ENCODE assay signal across 22 cellular contexts in the genomic region with DNA sequence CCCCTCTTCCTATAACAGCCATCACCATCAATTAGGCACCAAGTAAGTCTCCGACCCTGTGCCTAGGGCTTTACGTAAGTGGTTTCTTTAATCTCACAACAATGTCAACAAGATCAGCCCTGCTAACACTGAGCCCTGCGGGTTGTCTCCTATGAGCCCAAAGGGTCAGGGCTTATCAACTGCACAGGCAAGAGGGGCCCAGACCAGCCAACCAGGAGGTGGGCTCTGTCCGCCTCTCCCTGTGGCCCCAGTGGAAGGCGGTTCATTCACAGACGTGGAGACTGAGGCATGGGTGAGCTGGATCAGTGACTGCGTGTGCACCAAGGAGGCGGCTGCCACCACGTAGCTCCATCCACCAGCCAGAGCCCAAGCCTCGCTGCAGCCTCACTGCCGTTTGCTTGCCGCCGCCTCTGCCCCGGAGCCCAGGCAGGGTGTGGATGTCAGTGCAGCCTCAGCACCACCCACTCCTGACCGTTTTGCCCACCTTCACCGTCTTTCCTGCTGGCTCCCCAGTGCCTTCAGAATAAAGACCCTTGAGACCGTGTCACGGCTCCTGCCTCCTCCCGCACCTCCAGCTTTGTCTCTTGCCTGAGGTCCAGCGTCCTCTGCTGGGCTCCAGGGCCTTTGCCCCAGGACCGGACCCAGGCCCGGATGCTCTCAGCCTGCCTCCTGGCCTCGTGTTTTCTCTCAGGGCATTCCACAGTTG.
DNase-seq lines count a peak whose midpoint lies in the region; TF ChIP-seq lines count a peak whose summit lies in the region.
"Had no signal": no experiment of that assay in that cellular context is flagged by ENCODE, and none has a peak within 500 bp of the region (broad histone marks: within the 10 kb centered on the region; RNA-seq: fewer than 3 reads in every experiment).

No MANE protein-coding gene starts in this region.

- peaks cover 9% of the 10 kb centered on the region for H3K9me3 Mint-ChIP-seq in activated CD4-positive, alpha-beta T cell treated with anti-CD3 and anti-CD28 coated beads, Interleukin-2, amount 10 ng/mL, durations not matched to agents 7 days and 5 days
- H3K9me3 Mint-ChIP-seq in H9: peaks cover 9 to 13% of the 10 kb centered on the region in 2 experiments
- H3K9me3 Mint-ChIP-seq: stimulated activated naive CD8-positive, alpha-beta T cell treated with anti-CD3 and anti-CD28 coated beads, Interleukin-15, amount 100 ng/mL, for 72 hours; T-cell had no signal

- no peak overlapping the region for H4K91ac ChIP-seq in H9 (ENCODE audit: insufficient read length, low read depth, low read length)

- H3K23me2 ChIP-seq in H9 (ENCODE audit: insufficient read length, low read depth, low read length, poor library complexity, severe bottlenecking): no peaks in the 10 kb centered on the region

- no peak overlapping the region for H3K4me2 ChIP-seq in H9 (ENCODE audit: insufficient read depth, insufficient read length, low read length)

- DNase-seq in activated CD4-positive, alpha-beta T cell treated with anti-CD3 and anti-CD28 coated beads, Interleukin-2, amount 10 ng/mL, durations not matched to agents 7 days and 5 days: peak; percentile 4
- DNase-seq in activated CD4-positive, alpha-beta T cell treated with anti-CD3 and anti-CD28 coated beads for 48 hours: no peak
- DNase-seq in H9 (peak; percentile 32), esophagus muscularis mucosa (ENCODE audit: extremely low spot score) (peak; percentile 50), posterior vena cava (ENCODE audit: low spot score) (peak; percentile 49), erythroblast (lab: John Stamatoyannopoulos, UW) (no peak), HuH-7 (ENCODE audit: low spot score) (no peak), esophagus squamous epithelium (lab: John Stamatoyannopoulos, UW) (no peak)
- DNase-seq: activated gamma-delta T cell treated with Interleukin-2 at 50 U/mL for 16 hours; central memory CD4-positive, alpha-beta T cell; effector memory CD4-positive, alpha-beta T cell; GOT3; Kasumi-1; NCI-H1092 treated with DMSO at 0.1 percent for 48 hours; NCI-H2081 treated with DMSO at 0.1 percent for 48 hours; NCI-H524; SIG-M5; stimulated activated CD4-positive, alpha-beta T cell treated with anti-CD3 and anti-CD28 coated beads, Interleukin-4, amount 100 ng/mL, for 1 hour had no signal

- no peak overlapping the region for H2BK12ac ChIP-seq in H9 (ENCODE audit: insufficient read length, low read depth, low read length)

- POLR2A ChIA-PET in activated CD4-positive, alpha-beta T cell treated with anti-CD3 and anti-CD28 coated beads, Interleukin-2, amount 10 ng/mL, durations not matched to agents 7 days and 5 days (lab: Charles Lee): no interaction called here

- no peaks in the 10 kb centered on the region for H3K27me3 ChIP-seq in H9 (ENCODE audit: insufficient read depth, low read length)
- peaks cover 0 to 29% (median 0%) of the 10 kb centered on the region in 4 donors for H3K27me3 ChIP-seq in esophagus muscularis mucosa
- peaks cover 0 to 58% (median 0%) of the 10 kb centered on the region in 4 donors for H3K27me3 ChIP-seq in esophagus squamous epithelium

- H3K4ac ChIP-seq in H9 (ENCODE audit: low read depth, low read length): no peak overlapping the region

- no peak overlapping the region for H3K23ac ChIP-seq in H9 (ENCODE audit: insufficient read length, low read depth, low read length)

- H4K20me1 ChIP-seq in H9 (ENCODE audit: control insufficient read depth, insufficient read depth, insufficient read length): no peaks in the 10 kb centered on the region

- H3K79me1 ChIP-seq in H9 (ENCODE audit: insufficient read depth, low read depth, low read length, poor library complexity, severe bottlenecking): no peaks in the 10 kb centered on the region

- H3K56ac ChIP-seq in H9 (ENCODE audit: insufficient read length, low read depth, low read length): no peak overlapping the region

- H3T11ph ChIP-seq in H9 (ENCODE audit: low read length): no peak overlapping the region

- no peaks in the 10 kb centered on the region for H3K4me1 Mint-ChIP-seq in activated CD4-positive, alpha-beta T cell treated with anti-CD3 and anti-CD28 coated beads, Interleukin-2, amount 10 ng/mL, durations not matched to agents 7 days and 5 days
- H3K4me1 Mint-ChIP-seq in H9: no peaks in the 10 kb centered on the region
- H3K4me1 Mint-ChIP-seq: T-cell had no signal

- H2AFZ ChIP-seq in H9 (ENCODE audit: low read length): no peak overlapping the region
- H2AFZ ChIP-seq: parathyroid adenoma had no signal

- no peak overlapping the region for H3K27ac Mint-ChIP-seq in activated CD4-positive, alpha-beta T cell treated with anti-CD3 and anti-CD28 coated beads, Interleukin-2, amount 10 ng/mL, durations not matched to agents 7 days and 5 days
- no peak overlapping the region; a peak in 1 of 7 replicates for H3K27ac Mint-ChIP-seq in H9
- H3K27ac Mint-ChIP-seq: stimulated activated naive CD8-positive, alpha-beta T cell treated with anti-CD3 and anti-CD28 coated beads, Interleukin-15, amount 100 ng/mL, for 72 hours; T-cell had no signal

- no peaks in the 10 kb centered on the region for H3K9me3 ChIP-seq in H9 (ENCODE audit: control insufficient read depth, low read depth, low read length)
- no peaks in the 10 kb centered on the region for H3K9me3 ChIP-seq in esophagus muscularis mucosa
- H3K9me3 ChIP-seq in esophagus squamous epithelium: no peaks in the 10 kb centered on the region
- H3K9me3 ChIP-seq: upper lobe of left lung had no signal

- TF ChIP-seq EP300 in esophagus muscularis mucosa (IDR thresholded peaks at IDR 0.05): no peak

- CTCF ChIA-PET in activated CD4-positive, alpha-beta T cell treated with anti-CD3 and anti-CD28 coated beads, Interleukin-2, amount 10 ng/mL, durations not matched to agents 7 days and 5 days (lab: Charles Lee): no interaction called here

- peak overlapping the region; percentile 23; the same call in 1 of the 2 replicates for H3K14ac ChIP-seq in H9 (ENCODE audit: insufficient read depth, low read length)

- no peaks in the 10 kb centered on the region for H3K36me3 ChIP-seq in esophagus muscularis mucosa
- H3K36me3 ChIP-seq in esophagus squamous epithelium: no peaks in the 10 kb centered on the region
- H3K36me3 ChIP-seq: upper lobe of left lung had no signal

- H2BK20ac ChIP-seq in H9 (ENCODE audit: low read depth, low read length, poor library complexity, severe bottlenecking): no peak overlapping the region

- no peak overlapping the region for H3K27ac ChIP-seq in H9 (ENCODE audit: insufficient read length, low read depth, low read length)
- no peak overlapping the region for H3K27ac ChIP-seq in esophagus muscularis mucosa (replicated peaks in 1 of 4)
- no peak overlapping the region for H3K27ac ChIP-seq in esophagus squamous epithelium
- H3K27ac ChIP-seq: parathyroid adenoma, upper lobe of left lung had no signal

- H3K9ac ChIP-seq in H9 (ENCODE audit: extremely low read depth, insufficient read length, low read length): no peak overlapping the region
- H3K9ac ChIP-seq: parathyroid adenoma had no signal

- no peak overlapping the region for H4K5ac ChIP-seq in H9 (ENCODE audit: insufficient read length, low read depth, low read length)

- H3K4me1 ChIP-seq in H9 (ENCODE audit: insufficient read depth, low read length): no peaks in the 10 kb centered on the region
- H3K4me1 ChIP-seq in esophagus muscularis mucosa: no peaks in the 10 kb centered on the region
- H3K4me1 ChIP-seq in esophagus squamous epithelium: peaks cover 0 to 10% (median 0%) of the 10 kb centered on the region in 3 donors
- H3K4me1 ChIP-seq: parathyroid adenoma, upper lobe of left lung had no signal

- no peak overlapping the region for H3K4me3 Mint-ChIP-seq in activated CD4-positive, alpha-beta T cell treated with anti-CD3 and anti-CD28 coated beads, Interleukin-2, amount 10 ng/mL, durations not matched to agents 7 days and 5 days
- no peak overlapping the region for H3K4me3 Mint-ChIP-seq in H9
- H3K4me3 Mint-ChIP-seq: stimulated activated naive CD8-positive, alpha-beta T cell treated with anti-CD3 and anti-CD28 coated beads, Interleukin-15, amount 100 ng/mL, for 72 hours; T-cell had no signal

- no peak overlapping the region for H4K8ac ChIP-seq in H9 (replicated peaks; ENCODE audit: insufficient read length, low read depth, low read length)

- H3K36me3 Mint-ChIP-seq in activated CD4-positive, alpha-beta T cell treated with anti-CD3 and anti-CD28 coated beads, Interleukin-2, amount 10 ng/mL, durations not matched to agents 7 days and 5 days (ENCODE audit: low read depth): peaks cover 4% of the 10 kb centered on the region
- peaks cover 0 to 10% (median 4%) of the 10 kb centered on the region in 3 experiments; a peak in 4 of 7 replicates for H3K36me3 Mint-ChIP-seq in H9 (ENCODE audit: insufficient read depth in 1 of 3, low read depth in 3 of 3)
- H3K36me3 Mint-ChIP-seq: T-cell had no signal

- H3K79me2 ChIP-seq in H9 (ENCODE audit: insufficient read depth, low read length): no peaks in the 10 kb centered on the region
- H3K79me2 ChIP-seq: parathyroid adenoma had no signal

- no peak for TF ChIP-seq POLR2A in esophagus muscularis mucosa (IDR thresholded peaks at IDR 0.05; ENCODE audit: low read depth)
- no peak for TF ChIP-seq POLR2A in erythroblast (IDR thresholded peaks at IDR 0.05; ENCODE audit: low read length)
- no peak for TF ChIP-seq POLR2A in esophagus squamous epithelium (IDR thresholded peaks at IDR 0.05)

- no peak overlapping the region for H2BK5ac ChIP-seq in H9 (ENCODE audit: insufficient read length, low read length)

- intact Hi-C loops in esophagus muscularis mucosa (cut with DNase I) (no loop called here), posterior vena cava (cut with DNase I) (no loop called here), esophagus squamous epithelium (cut with DNase I) (no loop called here)

- no peak overlapping the region for H2BK15ac ChIP-seq in H9 (ENCODE audit: low read depth, low read length)

- TF ChIP-seq CTCF in H9 (conservative IDR thresholded peaks at IDR 0.05): peak; percentile 35; the same call in 1 of the 3 replicates
- TF ChIP-seq CTCF in esophagus muscularis mucosa (IDR thresholded peaks at IDR 0.05): no peak
- no peak for TF ChIP-seq CTCF in esophagus squamous epithelium (IDR thresholded peaks at IDR 0.05)

- no peaks in the 10 kb centered on the region for H3K27me3 Mint-ChIP-seq in activated CD4-positive, alpha-beta T cell treated with anti-CD3 and anti-CD28 coated beads, Interleukin-2, amount 10 ng/mL, durations not matched to agents 7 days and 5 days
- peaks cover 6% of the 10 kb centered on the region for H3K27me3 Mint-ChIP-seq in H9 (ENCODE audit: low read depth)

- H2AK5ac ChIP-seq in H9 (ENCODE audit: insufficient read length, low read length): no peak overlapping the region

- H3K18ac ChIP-seq in H9 (ENCODE audit: insufficient read length, low read depth, low read length): peak overlapping the region; percentile 61

- no peak overlapping the region for H2BK120ac ChIP-seq in H9 (ENCODE audit: low read depth, low read length, poor library complexity, severe bottlenecking)

- no peak overlapping the region for H3K4me3 ChIP-seq in esophagus muscularis mucosa
- no peak overlapping the region for H3K4me3 ChIP-seq in esophagus squamous epithelium
- H3K4me3 ChIP-seq: upper lobe of left lung had no signal

- WGBS in H9 (ENCODE audit: extremely low coverage, insufficient read length, low lambda C conversion rate): no CpG with 5 or more reads among the region's 23 CpGs
- 87% methylated on average over 16 of the region's 23 CpGs for WGBS in esophagus muscularis mucosa
- WGBS in esophagus squamous epithelium, 2 donors: 84 to 93% methylated on average over 12 to 21 of the region's 23 CpGs

Comparison
In these comparisons a context has a peak if more than half of its experiments do, and no peak if none do; other contexts are left out.
1. DNase-seq: peak in activated CD4-positive, alpha-beta T cell treated with anti-CD3 and anti-CD28 coated beads, Interleukin-2, amount 10 ng/mL, durations not matched to agents 7 days and 5 days (single experiment), H9 (single experiment), esophagus muscularis mucosa (single experiment) and posterior vena cava (single experiment); none in activated CD4-positive, alpha-beta T cell treated with anti-CD3 and anti-CD28 coated beads for 48 hours (single experiment), erythroblast (0 of 2), HuH-7 (single experiment) and esophagus squamous epithelium (single experiment).